ENCODE assay signal across 18 cellular contexts in the genomic region with DNA sequence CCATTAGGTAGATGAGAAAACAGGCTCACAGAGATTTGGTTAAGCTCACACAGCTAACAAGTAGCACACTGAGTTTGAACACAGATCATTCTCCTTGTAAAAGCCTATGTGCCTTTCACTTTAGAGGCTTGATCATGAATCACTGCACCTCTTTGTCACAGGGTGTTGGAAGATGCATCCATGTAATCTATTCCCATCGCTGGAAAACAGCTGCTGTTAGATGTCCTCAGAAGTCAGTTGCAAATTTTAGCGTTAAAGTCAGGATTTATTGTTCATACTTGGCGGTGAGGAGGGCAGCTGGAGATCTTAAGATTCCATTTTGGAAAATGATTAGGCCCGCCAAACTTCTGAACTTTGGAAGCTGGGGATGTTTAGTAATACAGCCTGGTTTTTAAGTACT.
"Had no signal": no experiment of that assay in that cellular context is flagged by ENCODE, and none has a peak within 500 bp of the region (broad histone marks: within the 10 kb centered on the region; RNA-seq: fewer than 3 reads in every experiment).

No MANE protein-coding gene starts in this region.

- H3K9me3 Mint-ChIP-seq: activated naive CD8-positive, alpha-beta T cell treated with anti-CD3 and anti-CD28 coated beads for 36 hours; activated T-helper 1 cell treated with anti-CD3 and anti-CD28 coated beads, Interleukin-12 subunit alpha, Interleukin-12 subunit beta, Interleukin-2, Interleukin-4 antibody, amounts not matched to agents 30 ng/mL and 10 ng/mL and 1 ng/mL, durations not matched to agents 14 hours and 24 hours and 36 hours; natural killer cell; stimulated activated naive CD8-positive, alpha-beta T cell treated with anti-CD3 and anti-CD28 coated beads, Interleukin-15, Interleukin-2, amounts not matched to agents 100 ng/mL and 50 ng/mL, for 24 hours had no signal

- H3K36me3 ChIP-seq: uterus had no signal

- H3K4me3 Mint-ChIP-seq: activated naive CD8-positive, alpha-beta T cell treated with anti-CD3 and anti-CD28 coated beads for 36 hours; activated T-helper 1 cell treated with anti-CD3 and anti-CD28 coated beads, Interleukin-12 subunit alpha, Interleukin-12 subunit beta, Interleukin-2, Interleukin-4 antibody, amounts not matched to agents 30 ng/mL and 10 ng/mL and 1 ng/mL, durations not matched to agents 14 hours and 24 hours and 36 hours; natural killer cell; stimulated activated naive CD8-positive, alpha-beta T cell treated with anti-CD3 and anti-CD28 coated beads, Interleukin-15, Interleukin-2, amounts not matched to agents 100 ng/mL and 50 ng/mL, for 24 hours; T-helper 17 cell had no signal

- DNase-seq: activated CD4-positive, alpha-beta T cell treated with anti-CD3 and anti-CD28 coated beads, Interleukin-2, amount 50 U/mL, for 4 hours; activated gamma-delta T cell treated with Interleukin-2 at 50 U/mL for 16 hours; activated naive CD8-positive, alpha-beta T cell treated with anti-CD3 and anti-CD28 coated beads for 36 hours; amniotic stem cell; dorsolateral prefrontal cortex; heart left ventricle; left ventricle myocardium superior; mesendoderm; natural killer cell; retina; T-helper 17 cell; transverse colon; uterus; WERI-Rb-1 had no signal

- H3K27ac ChIP-seq: dorsolateral prefrontal cortex, heart left ventricle, transverse colon, uterus, WERI-Rb-1 had no signal

- FAIRE-seq: colon, frontal cortex had no signal

- H3K27me3 Mint-ChIP-seq: activated naive CD8-positive, alpha-beta T cell treated with anti-CD3 and anti-CD28 coated beads for 36 hours; stimulated activated naive CD8-positive, alpha-beta T cell treated with anti-CD3 and anti-CD28 coated beads, Interleukin-15, Interleukin-2, amounts not matched to agents 100 ng/mL and 50 ng/mL, for 24 hours; T-helper 17 cell had no signal

- H3K27ac Mint-ChIP-seq: activated naive CD8-positive, alpha-beta T cell treated with anti-CD3 and anti-CD28 coated beads for 36 hours; activated T-helper 1 cell treated with anti-CD3 and anti-CD28 coated beads, Interleukin-12 subunit alpha, Interleukin-12 subunit beta, Interleukin-2, Interleukin-4 antibody, amounts not matched to agents 30 ng/mL and 10 ng/mL and 1 ng/mL, durations not matched to agents 14 hours and 24 hours and 36 hours; natural killer cell; stimulated activated naive CD8-positive, alpha-beta T cell treated with anti-CD3 and anti-CD28 coated beads, Interleukin-15, Interleukin-2, amounts not matched to agents 100 ng/mL and 50 ng/mL, for 24 hours had no signal

- H3K4me3 ChIP-seq: dorsolateral prefrontal cortex, heart left ventricle, transverse colon, uterus had no signal

- H3K27me3 ChIP-seq: dorsolateral prefrontal cortex, heart left ventricle, transverse colon, uterus had no signal

- H3K9me3 ChIP-seq: heart left ventricle, transverse colon, uterus had no signal
